ENCODE assay signal across 1 cellular context in the genomic region with DNA sequence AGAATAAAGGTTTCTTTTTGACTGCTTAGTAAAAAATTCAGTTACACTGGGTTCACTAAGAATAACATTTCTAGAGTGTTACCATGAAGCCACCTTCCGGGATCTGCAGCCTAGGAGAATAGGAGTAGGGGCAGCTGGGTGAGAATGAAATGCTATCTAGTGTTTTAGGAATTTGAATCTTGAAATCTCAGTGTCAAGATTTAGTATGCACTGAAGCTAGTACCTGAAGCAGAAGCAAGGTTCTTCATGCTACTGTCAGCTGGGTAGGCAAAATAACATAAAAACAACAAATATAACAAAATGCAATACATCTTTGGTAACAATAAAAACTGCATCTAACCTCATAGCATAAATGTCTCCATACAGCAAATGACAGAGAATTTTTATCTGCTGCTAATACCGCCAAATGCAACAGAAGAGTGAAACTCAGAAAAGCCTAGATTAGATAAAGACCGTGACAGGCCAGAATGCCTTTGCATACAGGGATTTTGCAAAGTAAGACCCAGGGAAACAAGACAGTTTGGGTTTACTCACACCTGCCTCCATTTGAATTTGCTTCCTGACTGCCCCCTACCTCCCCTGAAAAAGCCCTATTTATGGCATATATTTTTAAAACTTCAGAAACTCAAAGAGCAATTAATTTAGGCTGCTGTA.
TF ChIP-seq lines count a peak whose summit lies in the region.

No MANE protein-coding gene starts in this region.

TF ChIP-seq in K562, 482 proteins besides CTCF, POLR2A, EP300 and RAD21 (continued from another document and continues in another):
- TF ChIP-seq, protein P1, sequence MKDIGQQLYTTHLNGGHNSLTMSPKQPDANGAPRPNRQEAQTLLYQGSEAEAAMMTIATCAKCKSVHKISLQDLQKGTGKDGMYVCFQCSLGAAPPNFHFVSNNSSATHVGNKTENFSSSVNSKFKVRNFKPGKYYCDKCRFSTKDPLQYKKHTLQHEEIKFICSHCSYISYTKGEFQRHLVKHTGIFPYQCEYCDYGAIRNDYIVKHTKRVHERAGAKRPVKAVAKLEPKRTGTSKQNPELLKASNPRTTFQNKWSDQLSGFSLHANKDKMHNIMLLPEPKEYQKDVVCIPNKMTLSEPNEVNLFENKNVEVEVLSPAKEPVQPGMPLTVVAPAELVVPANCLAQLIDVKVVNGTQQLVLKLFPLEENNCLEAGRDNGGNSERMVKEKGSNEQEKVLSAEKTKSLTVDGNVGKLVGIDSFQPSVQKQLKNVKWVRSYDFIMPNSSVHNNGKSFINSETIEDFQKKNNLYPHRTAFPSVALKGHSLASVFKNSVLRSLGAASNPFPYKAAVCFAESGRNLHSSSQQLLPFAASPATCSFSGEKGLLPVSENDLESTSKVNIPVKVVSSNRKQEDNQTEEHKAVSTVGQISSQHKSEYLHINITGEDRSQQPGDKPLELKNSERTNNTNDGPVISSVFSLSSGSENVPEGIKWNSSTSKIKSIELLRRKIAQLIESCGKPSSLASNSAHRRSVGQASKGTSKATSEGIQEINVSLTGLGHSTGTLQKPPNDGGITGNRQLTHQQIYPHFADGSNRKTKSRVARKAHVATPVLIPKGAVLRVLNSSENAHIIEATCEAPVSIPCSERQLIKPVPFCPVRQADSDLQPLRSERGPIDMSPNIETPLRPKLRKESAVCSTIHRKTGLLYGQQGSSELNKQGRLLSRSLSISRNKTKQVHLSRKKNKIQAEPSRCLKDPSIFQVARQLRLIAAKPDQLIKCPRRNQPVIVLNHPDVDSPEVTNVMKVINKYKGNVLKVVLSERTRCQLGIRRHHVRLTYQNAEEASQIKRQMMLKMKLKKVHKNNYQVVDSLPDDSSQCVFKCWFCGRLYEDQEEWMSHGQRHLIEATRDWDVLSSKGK (CRISPR knock-in tag; IDR thresholded peaks at IDR 0.05): no peak
- TF ChIP-seq MEF2D (tag; conservative IDR thresholded peaks at IDR 0.05; ENCODE audit: low read depth) (no peak), ZNF431 (CRISPR knock-in tag; IDR thresholded peaks at IDR 0.05) (no peak), ESRRA (IDR thresholded peaks at IDR 0.05; ENCODE audit: borderline replicate concordance, low read depth) (no peak), ZBTB7A (IDR thresholded peaks at IDR 0.05; ENCODE audit: borderline replicate concordance, control insufficient read depth, low read depth, low read length) (no peak), ZNF232 (CRISPR knock-in tag; IDR thresholded peaks at IDR 0.05) (no peak), TAF1 (IDR thresholded peaks at IDR 0.05; ENCODE audit: control insufficient read depth, extremely low read depth, insufficient read depth, low read length, severe bottlenecking) (no peak), ZNF140 (CRISPR knock-in tag; IDR thresholded peaks at IDR 0.05) (no peak), NFE2 (IDR thresholded peaks at IDR 0.05; ENCODE audit: low read depth) (peak; percentile 51), RBM17 (IDR thresholded peaks at IDR 0.05; ENCODE audit: borderline replicate concordance, low read depth, low read length) (no peak), ZNF347 (CRISPR knock-in tag; IDR thresholded peaks at IDR 0.05; ENCODE audit: low read depth) (no peak), BRF1 (IDR thresholded peaks at IDR 0.05; ENCODE audit: borderline replicate concordance, extremely low read depth, insufficient read length) (no peak), CBX2 (IDR thresholded peaks at IDR 0.05; ENCODE audit: insufficient read depth, low read length, poor library complexity, severe bottlenecking) (no peak), CHD1 (IDR thresholded peaks at IDR 0.05; ENCODE audit: low read length) (no peak), HDAC1 (IDR thresholded peaks at IDR 0.05) (0 out of 4 replicates have a peak, but pooled peaks of 1 of the 2 experiments have one; percentile 33), ZNF165 (CRISPR knock-in tag; IDR thresholded peaks at IDR 0.05; ENCODE audit: borderline replicate concordance) (no peak), ZNF311 (CRISPR knock-in tag; IDR thresholded peaks at IDR 0.05) (no peak), HMGN3 (IDR thresholded peaks at IDR 0.05; ENCODE audit: borderline replicate concordance, extremely low read depth, insufficient read length, low read depth, low read length) (no peak), ZNF184 (CRISPR knock-in tag; IDR thresholded peaks at IDR 0.05) (no peak), SMARCB1 (IDR thresholded peaks at IDR 0.05; ENCODE audit: insufficient read length, low read depth) (no peak), NEUROD1 (IDR thresholded peaks at IDR 0.05; ENCODE audit: borderline replicate concordance, low read depth, low read length, partially characterized antibody) (no peak), GABPB1 (CRISPR knock-in tag; IDR thresholded peaks at IDR 0.05) (no peak), NFRKB (IDR thresholded peaks at IDR 0.05; ENCODE audit: low read depth) (no peak), FOXM1 (IDR thresholded peaks at IDR 0.05; ENCODE audit: low read depth) (no peak), FOXM1 (CRISPR knock-in tag; IDR thresholded peaks at IDR 0.05; ENCODE audit: low read depth) (no peak), L3MBTL2 (IDR thresholded peaks at IDR 0.05) (no peak)
- TF ChIP-seq, protein P2, sequence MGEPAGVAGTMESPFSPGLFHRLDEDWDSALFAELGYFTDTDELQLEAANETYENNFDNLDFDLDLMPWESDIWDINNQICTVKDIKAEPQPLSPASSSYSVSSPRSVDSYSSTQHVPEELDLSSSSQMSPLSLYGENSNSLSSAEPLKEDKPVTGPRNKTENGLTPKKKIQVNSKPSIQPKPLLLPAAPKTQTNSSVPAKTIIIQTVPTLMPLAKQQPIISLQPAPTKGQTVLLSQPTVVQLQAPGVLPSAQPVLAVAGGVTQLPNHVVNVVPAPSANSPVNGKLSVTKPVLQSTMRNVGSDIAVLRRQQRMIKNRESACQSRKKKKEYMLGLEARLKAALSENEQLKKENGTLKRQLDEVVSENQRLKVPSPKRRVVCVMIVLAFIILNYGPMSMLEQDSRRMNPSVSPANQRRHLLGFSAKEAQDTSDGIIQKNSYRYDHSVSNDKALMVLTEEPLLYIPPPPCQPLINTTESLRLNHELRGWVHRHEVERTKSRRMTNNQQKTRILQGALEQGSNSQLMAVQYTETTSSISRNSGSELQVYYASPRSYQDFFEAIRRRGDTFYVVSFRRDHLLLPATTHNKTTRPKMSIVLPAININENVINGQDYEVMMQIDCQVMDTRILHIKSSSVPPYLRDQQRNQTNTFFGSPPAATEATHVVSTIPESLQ (CRISPR knock-in tag; IDR thresholded peaks at IDR 0.05): no peak
- TF ChIP-seq, protein P3, sequence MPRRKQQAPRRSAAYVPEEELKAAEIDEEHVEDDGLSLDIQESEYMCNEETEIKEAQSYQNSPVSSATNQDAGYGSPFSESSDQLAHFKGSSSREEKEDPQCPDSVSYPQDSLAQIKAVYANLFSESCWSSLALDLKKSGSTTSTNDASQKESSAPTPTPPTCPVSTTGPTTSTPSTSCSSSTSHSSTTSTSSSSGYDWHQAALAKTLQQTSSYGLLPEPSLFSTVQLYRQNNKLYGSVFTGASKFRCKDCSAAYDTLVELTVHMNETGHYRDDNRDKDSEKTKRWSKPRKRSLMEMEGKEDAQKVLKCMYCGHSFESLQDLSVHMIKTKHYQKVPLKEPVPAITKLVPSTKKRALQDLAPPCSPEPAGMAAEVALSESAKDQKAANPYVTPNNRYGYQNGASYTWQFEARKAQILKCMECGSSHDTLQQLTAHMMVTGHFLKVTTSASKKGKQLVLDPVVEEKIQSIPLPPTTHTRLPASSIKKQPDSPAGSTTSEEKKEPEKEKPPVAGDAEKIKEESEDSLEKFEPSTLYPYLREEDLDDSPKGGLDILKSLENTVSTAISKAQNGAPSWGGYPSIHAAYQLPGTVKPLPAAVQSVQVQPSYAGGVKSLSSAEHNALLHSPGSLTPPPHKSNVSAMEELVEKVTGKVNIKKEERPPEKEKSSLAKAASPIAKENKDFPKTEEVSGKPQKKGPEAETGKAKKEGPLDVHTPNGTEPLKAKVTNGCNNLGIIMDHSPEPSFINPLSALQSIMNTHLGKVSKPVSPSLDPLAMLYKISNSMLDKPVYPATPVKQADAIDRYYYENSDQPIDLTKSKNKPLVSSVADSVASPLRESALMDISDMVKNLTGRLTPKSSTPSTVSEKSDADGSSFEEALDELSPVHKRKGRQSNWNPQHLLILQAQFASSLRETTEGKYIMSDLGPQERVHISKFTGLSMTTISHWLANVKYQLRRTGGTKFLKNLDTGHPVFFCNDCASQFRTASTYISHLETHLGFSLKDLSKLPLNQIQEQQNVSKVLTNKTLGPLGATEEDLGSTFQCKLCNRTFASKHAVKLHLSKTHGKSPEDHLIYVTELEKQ (CRISPR knock-in tag; IDR thresholded peaks at IDR 0.05): no peak
- TF ChIP-seq, protein P4, sequence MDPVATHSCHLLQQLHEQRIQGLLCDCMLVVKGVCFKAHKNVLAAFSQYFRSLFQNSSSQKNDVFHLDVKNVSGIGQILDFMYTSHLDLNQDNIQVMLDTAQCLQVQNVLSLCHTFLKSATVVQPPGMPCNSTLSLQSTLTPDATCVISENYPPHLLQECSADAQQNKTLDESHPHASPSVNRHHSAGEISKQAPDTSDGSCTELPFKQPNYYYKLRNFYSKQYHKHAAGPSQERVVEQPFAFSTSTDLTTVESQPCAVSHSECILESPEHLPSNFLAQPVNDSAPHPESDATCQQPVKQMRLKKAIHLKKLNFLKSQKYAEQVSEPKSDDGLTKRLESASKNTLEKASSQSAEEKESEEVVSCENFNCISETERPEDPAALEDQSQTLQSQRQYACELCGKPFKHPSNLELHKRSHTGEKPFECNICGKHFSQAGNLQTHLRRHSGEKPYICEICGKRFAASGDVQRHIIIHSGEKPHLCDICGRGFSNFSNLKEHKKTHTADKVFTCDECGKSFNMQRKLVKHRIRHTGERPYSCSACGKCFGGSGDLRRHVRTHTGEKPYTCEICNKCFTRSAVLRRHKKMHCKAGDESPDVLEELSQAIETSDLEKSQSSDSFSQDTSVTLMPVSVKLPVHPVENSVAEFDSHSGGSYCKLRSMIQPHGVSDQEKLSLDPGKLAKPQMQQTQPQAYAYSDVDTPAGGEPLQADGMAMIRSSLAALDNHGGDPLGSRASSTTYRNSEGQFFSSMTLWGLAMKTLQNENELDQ (CRISPR knock-in tag; IDR thresholded peaks at IDR 0.05; ENCODE audit: borderline replicate concordance): no peak
- TF ChIP-seq, protein P5, sequence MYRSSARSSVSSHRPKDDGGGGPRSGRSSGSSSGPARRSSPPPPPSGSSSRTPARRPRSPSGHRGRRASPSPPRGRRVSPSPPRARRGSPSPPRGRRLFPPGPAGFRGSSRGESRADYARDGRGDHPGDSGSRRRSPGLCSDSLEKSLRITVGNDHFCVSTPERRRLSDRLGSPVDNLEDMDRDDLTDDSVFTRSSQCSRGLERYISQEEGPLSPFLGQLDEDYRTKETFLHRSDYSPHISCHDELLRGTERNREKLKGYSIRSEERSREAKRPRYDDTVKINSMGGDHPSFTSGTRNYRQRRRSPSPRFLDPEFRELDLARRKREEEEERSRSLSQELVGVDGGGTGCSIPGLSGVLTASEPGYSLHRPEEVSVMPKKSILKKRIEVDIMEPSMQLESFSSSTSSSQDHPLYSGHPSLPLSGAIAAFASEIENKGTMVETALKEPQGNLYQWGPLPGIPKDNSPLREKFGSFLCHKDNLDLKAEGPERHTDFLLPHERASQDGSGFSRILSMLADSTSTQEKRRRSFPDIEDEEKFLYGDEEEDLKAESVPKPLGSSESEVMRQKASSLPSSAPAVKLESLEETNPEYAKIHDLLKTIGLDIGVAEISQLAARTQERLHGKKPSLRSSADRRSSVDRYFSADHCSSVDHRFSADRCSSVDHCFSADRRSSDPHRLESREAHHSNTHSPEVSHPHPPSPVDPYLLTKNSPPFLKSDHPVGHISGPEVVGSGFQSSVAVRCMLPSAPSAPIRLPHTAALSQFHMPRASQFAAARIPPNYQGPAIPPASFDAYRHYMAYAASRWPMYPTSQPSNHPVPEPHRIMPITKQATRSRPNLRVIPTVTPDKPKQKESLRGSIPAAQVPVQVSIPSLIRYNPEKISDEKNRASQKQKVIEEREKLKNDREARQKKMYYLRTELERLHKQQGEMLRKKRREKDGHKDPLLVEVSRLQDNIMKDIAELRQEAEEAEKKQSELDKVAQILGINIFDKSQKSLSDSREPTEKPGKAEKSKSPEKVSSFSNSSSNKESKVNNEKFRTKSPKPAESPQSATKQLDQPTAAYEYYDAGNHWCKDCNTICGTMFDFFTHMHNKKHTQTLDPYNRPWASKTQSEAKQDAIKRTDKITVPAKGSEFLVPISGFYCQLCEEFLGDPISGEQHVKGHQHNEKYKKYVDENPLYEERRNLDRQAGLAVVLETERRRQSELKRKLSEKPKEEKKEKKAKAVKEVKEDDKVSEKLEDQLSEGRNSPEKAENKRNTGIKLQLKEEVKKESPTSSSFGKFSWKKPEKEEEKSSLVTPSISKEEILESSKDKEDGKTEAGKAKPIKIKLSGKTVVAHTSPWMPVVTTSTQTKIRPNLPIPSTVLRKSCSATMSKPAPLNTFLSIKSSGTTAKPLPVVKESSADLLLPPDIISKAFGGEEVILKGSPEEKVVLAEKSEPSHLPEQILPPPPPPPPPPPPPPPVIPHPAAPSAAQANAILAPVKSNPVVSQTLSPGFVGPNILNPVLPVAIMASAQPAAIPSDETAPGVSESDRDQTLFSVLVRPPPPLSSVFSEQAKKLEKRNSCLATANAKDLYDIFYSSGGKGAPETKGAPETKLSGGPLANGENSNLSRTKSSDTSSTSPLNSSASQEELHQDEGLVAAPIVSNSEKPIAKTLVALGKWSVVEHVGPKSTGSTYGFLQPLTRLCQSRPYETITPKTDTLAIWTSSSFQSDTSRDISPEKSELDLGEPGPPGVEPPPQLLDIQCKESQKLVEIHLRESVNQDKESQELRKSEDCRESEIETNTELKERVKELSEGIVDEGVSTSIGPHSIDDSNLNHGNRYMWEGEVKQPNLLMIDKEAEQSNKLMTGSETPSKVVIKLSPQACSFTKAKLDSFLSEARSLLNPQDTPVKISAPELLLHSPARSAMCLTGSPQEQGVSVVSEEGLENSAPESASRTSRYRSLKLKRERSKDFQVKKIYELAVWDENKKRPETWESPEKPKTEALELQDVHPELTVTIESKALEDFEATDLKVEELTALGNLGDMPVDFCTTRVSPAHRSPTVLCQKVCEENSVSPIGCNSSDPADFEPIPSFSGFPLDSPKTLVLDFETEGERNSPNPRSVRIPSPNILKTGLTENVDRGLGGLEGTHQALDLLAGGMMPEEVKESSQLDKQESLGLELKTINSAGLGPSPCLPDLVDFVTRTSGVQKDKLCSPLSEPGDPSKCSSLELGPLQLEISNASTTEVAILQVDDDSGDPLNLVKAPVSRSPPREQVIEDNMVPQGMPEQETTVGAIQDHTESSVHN (IDR thresholded peaks at IDR 0.05; ENCODE audit: borderline replicate concordance in 1 of 2, low read depth in 1 of 2): no peak
- TF ChIP-seq, protein P6, sequence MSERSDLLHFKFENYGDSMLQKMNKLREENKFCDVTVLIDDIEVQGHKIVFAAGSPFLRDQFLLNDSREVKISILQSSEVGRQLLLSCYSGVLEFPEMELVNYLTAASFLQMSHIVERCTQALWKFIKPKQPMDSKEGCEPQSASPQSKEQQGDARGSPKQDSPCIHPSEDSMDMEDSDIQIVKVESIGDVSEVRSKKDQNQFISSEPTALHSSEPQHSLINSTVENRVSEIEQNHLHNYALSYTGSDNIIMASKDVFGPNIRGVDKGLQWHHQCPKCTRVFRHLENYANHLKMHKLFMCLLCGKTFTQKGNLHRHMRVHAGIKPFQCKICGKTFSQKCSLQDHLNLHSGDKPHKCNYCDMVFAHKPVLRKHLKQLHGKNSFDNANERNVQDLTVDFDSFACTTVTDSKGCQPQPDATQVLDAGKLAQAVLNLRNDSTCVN (CRISPR knock-in tag; IDR thresholded peaks at IDR 0.05): no peak
